13 cellular contexts compared by ENCODE assay signal in genomic region chr19:19067276-19068072, GRCh38. TPM values are rescaled to one million over a fixed set of nuclear protein-coding genes. Genes with fewer than 3 reads are reported as not detected.
A peak's percentile ranks its signal among the peaks of the same experiment; 100 is the strongest.
DNase-seq lines count a peak whose midpoint lies in the region; ATAC-seq and TF ChIP-seq lines count a peak whose summit lies in the region.
"Had no signal": no experiment of that assay in that cellular context is flagged by ENCODE, and none has a peak within 500 bp of the region (broad histone marks: within the 10 kb centered on the region; RNA-seq: fewer than 3 reads in every experiment).

No MANE protein-coding gene starts in this region.

- no peak for TF ChIP-seq POLR2A in thyroid gland (IDR thresholded peaks at IDR 0.05)

- DNase-seq in heart right ventricle: peak in 1 of 2 donors; percentile 28
- DNase-seq in right cardiac atrium: no peak
- no peak for DNase-seq in T-cell
- DNase-seq in kidney tubule cell (ENCODE audit: low spot score): peak; percentile 16
- peak; percentile 39 to 56 for DNase-seq in thyroid gland
- no peak for DNase-seq in NCI-H510A (lab: John Stamatoyannopoulos, UW)
- no peak for DNase-seq in epidermal melanocyte (ENCODE audit: insufficient read length, low spot score)
- no peak for DNase-seq in stimulated activated CD4-positive, alpha-beta T cell treated with anti-CD3 and anti-CD28 coated beads, Interleukin-1b, Interleukin-23, amount 100 ng/mL, for 48 hours
- DNase-seq: activated gamma-delta T cell; central memory CD4-positive, alpha-beta T cell; PC-3; stimulated activated CD4-positive, alpha-beta T cell treated with anti-CD3 and anti-CD28 coated beads, Interleukin-2, amount 100 ng/mL, for 48 hours; stimulated activated naive CD4-positive, alpha-beta T cell had no signal

- no peak for ATAC-seq in heart right ventricle
- ATAC-seq in right cardiac atrium: no peak
- ATAC-seq in T-cell (replicated peaks in 1 of 4): no peak
- ATAC-seq: PC-3 had no signal

- H3K4me1 ChIP-seq in heart right ventricle (peaks cover 0 to 55% (median 44%) of the 10 kb centered on the region in 9 donors), right cardiac atrium (ENCODE audit: control insufficient read depth, insufficient read depth, low read length) (peaks cover 3% of the 10 kb centered on the region), thyroid gland (peaks cover 40 to 65% of the 10 kb centered on the region in 2 donors)

- no peaks in the 10 kb centered on the region for H3K9me3 Mint-ChIP-seq in T-cell

- peak overlapping the region in 1 of 3 donors; percentile 20 for H3K4me3 Mint-ChIP-seq in T-cell

- TF ChIP-seq CTCF in heart right ventricle (IDR thresholded peaks at IDR 0.05): no peak
- no peak for TF ChIP-seq CTCF in thyroid gland (IDR thresholded peaks at IDR 0.05)

- H3K4me3 ChIP-seq in heart right ventricle (no peak overlapping the region), right cardiac atrium (ENCODE audit: low read length) (no peak overlapping the region), thyroid gland (replicated peaks in 1 of 3) (no peak overlapping the region)

- peak overlapping the region in 6 of 10 donors; percentile 3 to 28 (median 22) for H3K27ac ChIP-seq in heart right ventricle
- no peak overlapping the region for H3K27ac ChIP-seq in right cardiac atrium (ENCODE audit: low read length)
- peak overlapping the region; percentile 64 to 88 (median 84) for H3K27ac ChIP-seq in thyroid gland

- H3K9me3 ChIP-seq in heart right ventricle (no peaks in the 10 kb centered on the region), right cardiac atrium (ENCODE audit: control insufficient read depth, low read length) (no peaks in the 10 kb centered on the region), thyroid gland (no peaks in the 10 kb centered on the region)

- peaks cover 7% of the 10 kb centered on the region for H3K36me3 Mint-ChIP-seq in T-cell

- intact Hi-C loops in heart right ventricle (cut with DNase I) (no loop called here), right cardiac atrium (cut with DNase I) (loop anchor here in 1 of 4 donors (10.0 kb wide), 1 partner anchor 67 kb away; the partner anchor contains the start of gene TMEM161A), thyroid gland (cut with DNase I) (no loop called here)

- POLR2A ChIA-PET in T-cell (lab: Charles Lee): no interaction called here

- no peaks in the 10 kb centered on the region for H3K27me3 ChIP-seq in heart right ventricle
- no peaks in the 10 kb centered on the region for H3K27me3 ChIP-seq in right cardiac atrium (ENCODE audit: control insufficient read depth, insufficient read depth)
- H3K27me3 ChIP-seq in thyroid gland: no peaks in the 10 kb centered on the region

- peak overlapping the region; percentile 24 to 41 for H3K27ac Mint-ChIP-seq in T-cell

- H3K36me3 ChIP-seq in heart right ventricle: no peaks in the 10 kb centered on the region
- no peaks in the 10 kb centered on the region for H3K36me3 ChIP-seq in thyroid gland

- WGBS in heart right ventricle, 2 donors: 67 to 77% methylated on average over 11 of the region's 11 CpGs
- 66% methylated on average over 11 of the region's 11 CpGs for WGBS in right cardiac atrium
- WGBS in thyroid gland, 2 donors: 44 to 48% methylated on average over 11 of the region's 11 CpGs

- peaks cover 45 to 64% (median 48%) of the 10 kb centered on the region in 3 donors for H3K4me1 Mint-ChIP-seq in T-cell

- CTCF ChIA-PET in T-cell (lab: Charles Lee): no interaction called here

- no peaks in the 10 kb centered on the region for H3K27me3 Mint-ChIP-seq in T-cell

RNA-seq across cellular contexts. Expression of gene SLC25A42, which starts 3.7 kb away (rescaled TPM):
- total RNA-seq in heart right ventricle: 10 to 100 TPM; 15.7 to 24.1 (median 19.3) TPM
- polyA plus RNA-seq in heart right ventricle: 10 to 100 TPM; 15.9 to 18.1 TPM
- 10 to 100 TPM; 13.4 to 18.7 (median 13.7) TPM for total RNA-seq in right cardiac atrium
- polyA plus RNA-seq in right cardiac atrium: 15.7 TPM
- 10 to 100 TPM; 24.9 to 35.0 (median 30.5) TPM for total RNA-seq in T-cell
- total RNA-seq in thyroid gland: 10 to 100 TPM; 28.0 to 43.9 (median 33.9) TPM

RNA-seq across cellular contexts. Expression of gene ARMC6, which starts 34.1 kb away (rescaled TPM):
- total RNA-seq in heart right ventricle (10 to 100 TPM; 13.4 to 22.3 (median 15.2) TPM), right cardiac atrium (10 to 100 TPM; 12.1 to 14.7 (median 13.8) TPM), T-cell (10 to 100 TPM; 12.8 to 22.7 (median 18.7) TPM), thyroid gland (10 to 100 TPM; 33.1 to 60.0 (median 46.1) TPM)
- polyA plus RNA-seq in heart right ventricle (10 to 100 TPM; 21.9 to 27.9 TPM), right cardiac atrium (16.7 TPM)

RNA-seq across cellular contexts. Expression of gene SUGP2, which starts 34.2 kb away (rescaled TPM):
- total RNA-seq in heart right ventricle (10 to 100 TPM; 50.4 to 72.3 (median 63.3) TPM), right cardiac atrium (10 to 100 TPM; 50.3 to 77.7 (median 71.0) TPM), T-cell (100 to 1,000 TPM; 114 to 139 (median 119) TPM), thyroid gland (10 to 100 TPM; 70.3 to 93.5 (median 82.2) TPM)
- polyA plus RNA-seq in heart right ventricle (10 to 100 TPM; 27.2 to 85.2 TPM), right cardiac atrium (48.3 TPM)

Comparison
In these comparisons a context has a peak if more than half of its experiments do, and no peak if none do; other contexts are left out.
1. DNase-seq: peak in kidney tubule cell (single experiment) and thyroid gland (2 of 2); none in right cardiac atrium (0 of 3), T-cell (0 of 34), NCI-H510A (single experiment), epidermal melanocyte (single experiment) and stimulated activated CD4-positive, alpha-beta T cell treated with anti-CD3 and anti-CD28 coated beads, Interleukin-1b, Interleukin-23, amount 100 ng/mL, for 48 hours (single experiment).